Comparison of ENCODE assay signal across 8 cellular contexts in the genomic region with DNA sequence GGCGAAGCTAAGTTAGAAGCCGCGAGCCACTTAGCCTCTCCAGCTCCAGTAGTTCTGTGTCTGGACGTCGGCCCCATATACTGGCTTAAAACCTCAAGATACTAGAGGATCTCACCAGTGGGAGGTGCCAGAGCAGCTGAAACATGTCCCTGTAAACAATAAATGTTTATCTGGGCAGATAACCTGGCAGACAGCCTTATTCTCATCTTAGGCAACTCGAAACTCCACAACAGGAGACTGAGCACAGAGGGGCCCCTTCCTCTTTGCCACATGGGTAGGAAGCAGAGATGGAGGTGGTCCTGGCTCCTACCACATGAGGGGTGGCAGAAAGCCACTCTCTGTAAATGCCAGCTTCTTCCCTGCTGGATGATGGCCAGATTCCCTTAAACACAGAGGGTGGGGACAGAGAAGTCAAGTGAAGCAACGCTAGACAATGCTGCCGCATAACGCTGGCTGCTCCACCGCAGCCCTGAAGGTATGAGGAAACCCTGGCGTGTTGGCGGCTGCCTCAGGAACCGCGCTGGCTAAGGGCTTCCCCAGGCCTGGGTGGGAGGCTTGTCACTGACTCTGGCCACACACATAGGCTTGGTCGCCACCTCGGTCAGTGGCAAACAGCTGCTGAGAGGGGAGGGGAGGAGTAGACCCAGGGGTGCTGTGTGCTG.
A peak's percentile ranks its signal among the peaks of the same experiment; 100 is the strongest.
DNase-seq lines count a peak whose midpoint lies in the region; ATAC-seq, FAIRE-seq and TF ChIP-seq lines count a peak whose summit lies in the region.

No MANE protein-coding gene starts in this region.

- H3K36me3 ChIP-seq in colonic mucosa: no peaks in the 10 kb centered on the region
- no peaks in the 10 kb centered on the region for H3K36me3 ChIP-seq in urinary bladder (ENCODE audit: insufficient read depth)

- H3K4me1 ChIP-seq in colonic mucosa (peaks cover 5% of the 10 kb centered on the region), urinary bladder (ENCODE audit: insufficient read depth) (peaks cover 2% of the 10 kb centered on the region)

- intact Hi-C loops in colonic mucosa (cut with DNase I): no loop called here

- no peaks in the 10 kb centered on the region for H3K27me3 ChIP-seq in colonic mucosa

- no peak for ATAC-seq in HG02642 (IDR thresholded peaks at IDR 0.05; ENCODE audit: poor library complexity, unreplicated experiment)

- H3K9me3 ChIP-seq in colonic mucosa: no peaks in the 10 kb centered on the region

- peak overlapping the region; percentile 44 to 70 for H3K9ac ChIP-seq in colonic mucosa (ENCODE audit: low read depth in 2 of 2, low read length in 2 of 2)

- TF ChIP-seq POLR2A in H54 (IDR thresholded peaks at IDR 0.05; ENCODE audit: low read depth, low read length): no peak

- H3K27ac ChIP-seq in colonic mucosa (peak overlapping the region; percentile 80), urinary bladder (ENCODE audit: low read depth) (peak overlapping the region; percentile 68)

- no peak overlapping the region for H3K4me3 ChIP-seq in colonic mucosa
- no peak overlapping the region for H3K4me3 ChIP-seq in urinary bladder (ENCODE audit: low read depth, low read length)

- 16% methylated on average over 16 of the region's 16 CpGs for WGBS in urinary bladder

- peak; percentile 67 for DNase-seq in G401 (ENCODE audit: low spot score)
- DNase-seq in NCI-H2196 treated with DMSO at 0.1 percent for 48 hours (lab: John Stamatoyannopoulos, UW; ENCODE audit: unreplicated experiment): peak; percentile 29
- DNase-seq in colonic mucosa: peak; percentile 80
- peak; percentile 54 to 60 for DNase-seq in lung microvascular endothelial cell (ENCODE audit: low read depth in 2 of 2)
- no peak for DNase-seq in EL
- no peak for DNase-seq in H54 (ENCODE audit: insufficient read length, low spot score)

- in situ Hi-C loops in G401 (cut with HindIII; ENCODE audit: low sequenced_read_pairs): no loop called here

- no peak for FAIRE-seq in H54 (lab: Jason Lieb, UNC)

- no peak for TF ChIP-seq CTCF in colonic mucosa (IDR thresholded peaks at IDR 0.05)

Comparison
In these comparisons a context has a peak if more than half of its experiments do, and no peak if none do; other contexts are left out.
1. DNase-seq: peak in G401 (single experiment), NCI-H2196 treated with DMSO at 0.1 percent for 48 hours (single experiment), colonic mucosa (single experiment) and lung microvascular endothelial cell (2 of 2); none in EL (single experiment) and H54 (single experiment).